Comparison of ENCODE assay signal across 1 cellular context in genomic region chr7:47557986-47558670, GRCh38.
TF ChIP-seq lines count a peak whose summit lies in the region.

No MANE protein-coding gene starts in this region.

TF ChIP-seq in WTC11, 78 proteins besides CTCF, POLR2A, EP300 and RAD21 (continued from another document):
- TF ChIP-seq CREB1 (CRISPR knock-in tag; IDR thresholded peaks at IDR 0.05) (no peak), ELF4 (CRISPR knock-in tag; IDR thresholded peaks at IDR 0.05; ENCODE audit: low read depth) (no peak), MAX (CRISPR knock-in tag; IDR thresholded peaks at IDR 0.05) (no peak)
